Comparison of ENCODE assay signal across 17 cellular contexts in genomic region chr6:113907107-113907506, GRCh38. TPM values are rescaled to one million over a fixed set of nuclear protein-coding genes. Genes with fewer than 3 reads are reported as not detected.
A peak's percentile ranks its signal among the peaks of the same experiment; 100 is the strongest.
DNase-seq lines count a peak whose midpoint lies in the region; ATAC-seq and TF ChIP-seq lines count a peak whose summit lies in the region.
"Had no signal": no experiment of that assay in that cellular context is flagged by ENCODE, and none has a peak within 500 bp of the region (broad histone marks: within the 10 kb centered on the region; RNA-seq: fewer than 3 reads in every experiment).

No MANE protein-coding gene starts in this region.

- H3K9me2 ChIP-seq in OCI-LY7 (ENCODE audit: insufficient read depth, low read length): no peaks in the 10 kb centered on the region

- no peak overlapping the region for H2AFZ ChIP-seq in OCI-LY7 (ENCODE audit: low read length)

- peak; percentile 11; the same call in 1 of the 2 replicates for TF ChIP-seq CTCF in C4-2B (conservative IDR thresholded peaks at IDR 0.05)
- TF ChIP-seq CTCF in OCI-LY7 (conservative IDR thresholded peaks at IDR 0.05; ENCODE audit: low read length): 0 out of 2 replicates have a peak, but pooled peaks have one; percentile 22
- peak; percentile 27 for TF ChIP-seq CTCF in chondrocyte (IDR thresholded peaks at IDR 0.05)
- peak; percentile 3 for TF ChIP-seq CTCF in foreskin fibroblast (IDR thresholded peaks at IDR 0.05; ENCODE audit: low read depth, low read length)
- no peak for TF ChIP-seq CTCF in Caco-2 (IDR thresholded peaks at IDR 0.05; ENCODE audit: insufficient read depth in 1 of 2, low read depth in 1 of 2, low read length in 1 of 2, severe bottlenecking in 1 of 2, unreplicated experiment in 1 of 2)
- TF ChIP-seq CTCF in mucosa of descending colon (IDR thresholded peaks at IDR 0.05): no peak

- H3K4me1 Mint-ChIP-seq in chondrocyte (ENCODE audit: low read depth) (peaks cover 33% of the 10 kb centered on the region), Caco-2 (ENCODE audit: low read depth, unreplicated experiment) (peaks cover 8% of the 10 kb centered on the region)

- DNase-seq in OCI-LY7 (ENCODE audit: low spot score) (no peak), chondrocyte (ENCODE audit: low spot score) (no peak), foreskin fibroblast (no peak), Ammon's horn (ENCODE audit: low spot score) (no peak), Caco-2 (no peak), mucosa of descending colon (no peak)
- DNase-seq in activated CD4-positive, alpha-beta T cell treated with anti-CD3 and anti-CD28 coated beads for 4 hours: no peak
- DNase-seq: H9, Kasumi-1, NCI-H1417, NCI-H1930, NCI-H2171 treated with DMSO at 0.1 percent for 48 hours, NCI-H510A had no signal

- H3K27ac Mint-ChIP-seq in chondrocyte (ENCODE audit: unreplicated experiment) (no peak overlapping the region), Caco-2 (ENCODE audit: unreplicated experiment) (no peak overlapping the region)
- H3K27ac Mint-ChIP-seq: H9 had no signal

- no peaks in the 10 kb centered on the region for H4K20me1 ChIP-seq in OCI-LY7 (ENCODE audit: insufficient read depth, low read length)
- H4K20me1 ChIP-seq: BLaER1 had no signal

- H3K79me2 ChIP-seq in OCI-LY7 (ENCODE audit: insufficient read depth, low read depth, low read length): no peaks in the 10 kb centered on the region

- H3K9me3 ChIP-seq in OCI-LY7 (ENCODE audit: low read length) (no peaks in the 10 kb centered on the region), Caco-2 (no peaks in the 10 kb centered on the region), mucosa of descending colon (no peaks in the 10 kb centered on the region)
- H3K9me3 ChIP-seq: BLaER1, SJSA1 had no signal

- H3K4me3 ChIP-seq in OCI-LY7 (ENCODE audit: low read depth, low read length, poor library complexity, severe bottlenecking) (no peak overlapping the region), foreskin fibroblast (ENCODE audit: low read depth in 1 of 2, low read length in 2 of 2) (no peak overlapping the region), Caco-2 (ENCODE audit: low read depth, low read length) (no peak overlapping the region), mucosa of descending colon (no peak overlapping the region)
- H3K4me3 ChIP-seq: BLaER1, SJSA1 had no signal

- H3K4me2 ChIP-seq in OCI-LY7 (ENCODE audit: low read length): no peak overlapping the region
- H3K4me2 ChIP-seq: BLaER1 had no signal

- ATAC-seq in mucosa of descending colon: no peak

- no peaks in the 10 kb centered on the region for H3K9me3 Mint-ChIP-seq in chondrocyte (ENCODE audit: low read depth)
- H3K9me3 Mint-ChIP-seq in Caco-2 (ENCODE audit: unreplicated experiment): no peaks in the 10 kb centered on the region
- H3K9me3 Mint-ChIP-seq: H9 had no signal

- no peaks in the 10 kb centered on the region for H3K27me3 ChIP-seq in Caco-2 (replicated peaks; ENCODE audit: control insufficient read depth, insufficient read depth, low read length)
- H3K27me3 ChIP-seq: BLaER1, SJSA1 had no signal

- H3K4me1 ChIP-seq in OCI-LY7 (ENCODE audit: insufficient read depth, low read length, poor library complexity, severe bottlenecking) (no peaks in the 10 kb centered on the region), Caco-2 (peaks cover 5% of the 10 kb centered on the region; the same call in 1 of the 2 replicates), mucosa of descending colon (ENCODE audit: low read depth) (peaks cover 7% of the 10 kb centered on the region)
- H3K4me1 ChIP-seq: BLaER1 had no signal

- H3K4me3 Mint-ChIP-seq in chondrocyte (ENCODE audit: unreplicated experiment) (no peak overlapping the region), Caco-2 (ENCODE audit: unreplicated experiment) (no peak overlapping the region)
- H3K4me3 Mint-ChIP-seq: H9 had no signal

- H3K27ac ChIP-seq in C4-2B (no peak overlapping the region), OCI-LY7 (ENCODE audit: low read depth, low read length, poor library complexity, severe bottlenecking) (no peak overlapping the region)
- H3K27ac ChIP-seq: BLaER1, RWPE1, SJSA1 had no signal

- H3K36me3 Mint-ChIP-seq in chondrocyte (ENCODE audit: low read depth) (peaks cover 1% of the 10 kb centered on the region), Caco-2 (ENCODE audit: insufficient read depth, unreplicated experiment) (peaks cover 4% of the 10 kb centered on the region)

- POLR2A ChIA-PET in OCI-LY7 (lab: Charles Lee): interaction anchor here (1.4 to 1.5 kb wide), 2 partner anchors 11 to 590 kb away, joined by 4 to 5 read pairs; no protein-coding TSS in a partner anchor
- POLR2A ChIA-PET in Caco-2 (lab: Charles Lee): no interaction called here

- intact Hi-C loops in OCI-LY7 (cut with micrococcal nuclease; ENCODE audit: unreplicated experiment) (loop anchor here (5.0 kb wide), 1 partner anchor 35 kb away; no protein-coding TSS in a partner anchor), Caco-2 (cut with micrococcal nuclease; ENCODE audit: unreplicated experiment) (loop anchor here (10.0 kb wide), 1 partner anchor 772 kb away; no protein-coding TSS in a partner anchor), mucosa of descending colon (cut with DNase I, micrococcal nuclease) (no loop called here)

- H3K27me3 Mint-ChIP-seq in chondrocyte (ENCODE audit: low read depth): no peaks in the 10 kb centered on the region
- H3K27me3 Mint-ChIP-seq in Caco-2 (ENCODE audit: insufficient read depth, unreplicated experiment): no peaks in the 10 kb centered on the region

- BruUV-seq in OCI-LY7 (replicated peaks; lab: Mats Ljungman, UMichigan): no TSS peak
- no TSS peak for BruUV-seq in Caco-2 (replicated peaks; lab: Mats Ljungman, UMichigan)

- CTCF ChIA-PET in OCI-LY7 (lab: Charles Lee; ENCODE audit: unreplicated experiment): interaction anchor here (0.7 kb wide), 1 partner anchor 28 kb away, joined by 3 read pairs; no protein-coding TSS in a partner anchor
- CTCF ChIA-PET in Caco-2 (lab: Charles Lee): interaction anchor here (0.6 kb wide), 1 partner anchor 49 kb away, joined by 3 read pairs; no protein-coding TSS in a partner anchor

- H3K36me3 ChIP-seq in OCI-LY7 (ENCODE audit: insufficient read depth, low read length) (no peaks in the 10 kb centered on the region), Caco-2 (ENCODE audit: control insufficient read depth, insufficient read depth, low read length) (no peaks in the 10 kb centered on the region), mucosa of descending colon (ENCODE audit: low read depth) (no peaks in the 10 kb centered on the region)
- H3K36me3 ChIP-seq: BLaER1, SJSA1 had no signal

RNA-seq across cellular contexts. Expression of gene MARCKS, which starts 50.0 kb away (rescaled TPM):
- total RNA-seq in OCI-LY7 (2014; rRNA removed; shearing (Covaris generic)): 0.03 TPM in 1 of 2 replicates, not detected in the other
- total RNA-seq in OCI-LY7 (2022): 3.9 TPM in 2 replicates
- total RNA-seq in chondrocyte: 256 to 322 TPM (median 257 TPM) in 3 replicates
- 147 and 153 TPM in 2 replicates for total RNA-seq in Caco-2 (2022)
- total RNA-seq in mucosa of descending colon: 100 to 1,000 TPM; 131 to 245 (median 136) TPM

Comparison
In these comparisons a context has a peak if more than half of its experiments do, and no peak if none do; other contexts are left out.
1. CTCF ChIP-seq: peak in C4-2B (single experiment), OCI-LY7 (single experiment), chondrocyte (single experiment) and foreskin fibroblast (single experiment); none in Caco-2 (0 of 2) and mucosa of descending colon (single experiment).
2. RNA of gene MARCKS, which starts 50.0 kb away (total RNA-seq): 256 to 322 TPM in chondrocyte, 147 to 153 TPM in Caco-2 and 131 to 245 TPM in mucosa of descending colon; 0.03 to 3.9 TPM in OCI-LY7; every median in the first group is over 10 times any median in the second.
3. intact Hi-C loops: an anchor here in OCI-LY7 (5.0 kb wide) and Caco-2 (10.0 kb wide); none called in mucosa of descending colon.